ENCODE assay signal across 1 cellular context in the genomic region with DNA sequence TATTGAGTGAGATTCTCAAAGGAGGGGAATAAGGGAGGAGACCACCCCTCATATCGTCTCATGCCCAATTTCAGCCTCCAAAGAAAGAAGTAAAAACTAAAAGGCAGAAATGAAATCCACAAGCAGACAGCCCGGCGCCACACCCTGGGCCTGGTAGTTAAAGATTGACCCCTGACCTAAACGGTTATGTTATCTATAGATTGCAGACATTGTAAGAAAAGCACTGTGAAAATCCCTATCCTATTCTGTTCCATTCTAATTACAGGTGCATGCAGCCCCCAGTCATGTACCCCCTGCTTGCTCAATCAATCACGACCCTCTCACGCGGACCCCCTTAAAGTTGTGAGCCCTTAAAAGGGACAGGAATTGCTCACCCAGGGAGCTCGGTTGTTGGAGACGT. TPM values are rescaled to one million over a fixed set of nuclear protein-coding genes. Genes with fewer than 3 reads are reported as not detected.
"Had no signal": no experiment of that assay in that cellular context is flagged by ENCODE, and none has a peak within 500 bp of the region (broad histone marks: within the 10 kb centered on the region; RNA-seq: fewer than 3 reads in every experiment).

No MANE protein-coding gene starts in this region.

RNA-seq across cellular contexts. Expression of gene TBC1D12, which starts 10.2 kb away (rescaled TPM):
- polyA plus RNA-seq: naive thymus-derived CD8-positive, alpha-beta T cell had no signal
